Comparison of ENCODE assay signal across 8 cellular contexts in genomic region chr7:26686448-26686981, GRCh38.
DNase-seq lines count a peak whose midpoint lies in the region; ATAC-seq and TF ChIP-seq lines count a peak whose summit lies in the region.

No MANE protein-coding gene starts in this region.

- no peak overlapping the region; the same call in 1 of the 2 replicates for H2AK5ac ChIP-seq in IMR-90 (ENCODE audit: low read depth, low read length)

- ATAC-seq in IMR-90 (ENCODE audit: low read depth) (peak; percentile 81), naive B cell (ENCODE audit: low read depth in 2 of 2) (no peak), GM21390 (IDR thresholded peaks at IDR 0.05; ENCODE audit: unreplicated experiment) (no peak)

- H3K56ac ChIP-seq in IMR-90 (ENCODE audit: extremely low read depth, insufficient read depth, low read length): no peak overlapping the region; the same call in 1 of the 2 replicates

- peaks cover 8% of the 10 kb centered on the region for H3K4me1 ChIP-seq in IMR-90 (ENCODE audit: control insufficient read depth, insufficient read depth, low read length)

- H2AFZ ChIP-seq in IMR-90 (replicated peaks; ENCODE audit: low read length, poor library complexity): peak overlapping the region; percentile 71

- TF ChIP-seq CTCF in Calu3 (IDR thresholded peaks at IDR 0.05; ENCODE audit: unreplicated experiment): peak; percentile 74
- peak; percentile 64 for TF ChIP-seq CTCF in IMR-90 (conservative IDR thresholded peaks at IDR 0.05; ENCODE audit: low read depth, low read length)
- TF ChIP-seq CTCF in dorsolateral prefrontal cortex (IDR thresholded peaks at IDR 0.05 in 54 of 56, conservative IDR thresholded peaks at IDR 0.05 in 2 of 56; ENCODE audit: low read depth in 1 of 56, partially characterized antibody in 56 of 56): peak; percentile 57 to 84 (median 76)

- H3K4me3 Mint-ChIP-seq in Calu3 (ENCODE audit: low read depth, unreplicated experiment): no peak overlapping the region
- no peak overlapping the region for H3K4me3 Mint-ChIP-seq in naive B cell

- dilution Hi-C loops in IMR-90 (cut with HindIII; ENCODE audit: low sequenced_read_pairs, unreplicated experiment): no loop called here

- no peak overlapping the region; the same call in 2 of the 3 replicates for H2BK15ac ChIP-seq in IMR-90 (ENCODE audit: low read depth, low read length)

- peak; percentile 61 for TF ChIP-seq RAD21 in IMR-90 (IDR thresholded peaks at IDR 0.05; ENCODE audit: low read length)

- H3K4me2 ChIP-seq in IMR-90 (ENCODE audit: low read depth, low read length): peak overlapping the region; percentile 25; the same call in 1 of the 2 replicates

- peak overlapping the region; percentile 80 for H3K4ac ChIP-seq in IMR-90 (ENCODE audit: low read depth, low read length)

- no peak overlapping the region; the same call in 1 of the 2 replicates for H3K9ac ChIP-seq in IMR-90 (ENCODE audit: low read depth, low read length)

- H3K9me3 ChIP-seq in IMR-90 (ENCODE audit: control insufficient read depth, insufficient read depth, low read length): no peaks in the 10 kb centered on the region

- no peaks in the 10 kb centered on the region for H3K9me1 ChIP-seq in IMR-90 (ENCODE audit: insufficient read depth, low read length)

- peak overlapping the region; percentile 84 for H2BK120ac ChIP-seq in IMR-90 (ENCODE audit: low read depth, low read length)

- H3K27me3 ChIP-seq in IMR-90 (ENCODE audit: control insufficient read depth, insufficient read depth, low read length): no peaks in the 10 kb centered on the region
- H3K27me3 ChIP-seq in dorsolateral prefrontal cortex: peaks cover 0 to 23% (median 0%) of the 10 kb centered on the region in 45 donors

- H2BK5ac ChIP-seq in IMR-90 (ENCODE audit: low read depth, low read length, poor library complexity, severe bottlenecking): peak overlapping the region; percentile 38

- CTCF ChIA-PET in Calu3 (lab: Charles Lee) (interaction anchor here (0.7 to 2.0 kb wide), 7 partner anchors 9 to 1298 kb away, joined by 3 to 13 read pairs (median 5); no protein-coding TSS in a partner anchor), IMR-90 (lab: Yijun Ruan, JAX) (interaction anchor here (0.6 to 1.4 kb wide), 9 partner anchors 17 to 475 kb away, joined by 3 to 5 read pairs (median 3); partner anchors contain the start of gene HOXA5)

- peak overlapping the region; percentile 70 for H2BK20ac ChIP-seq in IMR-90 (ENCODE audit: low read depth, low read length)

- H3K14ac ChIP-seq in IMR-90 (replicated peaks; ENCODE audit: low read depth, low read length): no peak overlapping the region

- H3K9me3 Mint-ChIP-seq in Calu3 (ENCODE audit: low read depth, unreplicated experiment) (no peaks in the 10 kb centered on the region), naive B cell (no peaks in the 10 kb centered on the region)

- POLR2A ChIA-PET in IMR-90 (lab: Charles Lee; ENCODE audit: unreplicated experiment): no interaction called here

- TF ChIP-seq POLR2A in IMR-90 (IDR thresholded peaks at IDR 0.05; ENCODE audit: low read depth, low read length): no peak

- no peaks in the 10 kb centered on the region for H4K20me1 ChIP-seq in IMR-90 (ENCODE audit: insufficient read depth, low read length)

- peak overlapping the region; percentile 3 for H2AK9ac ChIP-seq in IMR-90 (replicated peaks; ENCODE audit: low read depth, low read length, poor library complexity)

- H3K27ac Mint-ChIP-seq in Calu3 (ENCODE audit: unreplicated experiment): no peak overlapping the region
- peak overlapping the region in 1 of 6 donors; percentile 57 for H3K27ac Mint-ChIP-seq in naive B cell

- no peaks in the 10 kb centered on the region for H3K36me3 ChIP-seq in IMR-90 (ENCODE audit: control insufficient read depth, insufficient read depth, low read length)

- H3K4me3 ChIP-seq in IMR-90 (ENCODE audit: insufficient read depth, low read depth, low read length) (no peak overlapping the region), dorsolateral prefrontal cortex (no peak overlapping the region)

- H4K8ac ChIP-seq in IMR-90 (ENCODE audit: low read depth in 2 of 2, low read length in 2 of 2): peak overlapping the region in 1 of 2 experiments; percentile 79; a peak in 2 of 4 replicates

- H3K36me3 Mint-ChIP-seq in Calu3 (ENCODE audit: insufficient read depth, unreplicated experiment): no peaks in the 10 kb centered on the region
- H3K36me3 Mint-ChIP-seq in naive B cell: no peaks in the 10 kb centered on the region

- peak overlapping the region; percentile 67; the same call in 1 of the 2 replicates for H4K91ac ChIP-seq in IMR-90 (ENCODE audit: insufficient read depth, low read depth, low read length)

- DNase-seq in Calu3 (peak; percentile 11), IMR-90 (peak; percentile 92), OCI-M1 (lab: John Stamatoyannopoulos, UW) (peak; percentile 77), dorsolateral prefrontal cortex (no peak), naive B cell (peak; percentile 27)
- no peak for DNase-seq in activated T-cell treated with anti-CD3 and anti-CD28 coated beads, Interleukin-2, amount 50 U/mL, for 48 hours
- DNase-seq in NK-92 treated with Interleukin-12 subunit alpha and Interleukin-12 subunit beta, amount 100 ng/mL, for 24 hours (lab: John Stamatoyannopoulos, UW): no peak

- H3K18ac ChIP-seq in IMR-90 (ENCODE audit: low read depth, low read length): peak overlapping the region; percentile 37; the same call in 1 of the 2 replicates

- WGBS in IMR-90 (ENCODE audit: extremely low coverage in 2 of 2, insufficient read length in 1 of 2), 2 experiments: no CpG with 5 or more reads among the region's 2 CpGs

- in situ Hi-C loops in IMR-90 (cut with MboI; ENCODE audit: low sequenced_read_pairs): no loop called here

- H3K4me1 Mint-ChIP-seq in Calu3 (ENCODE audit: low read depth, unreplicated experiment): no peaks in the 10 kb centered on the region
- peaks cover 23 to 27% (median 25%) of the 10 kb centered on the region in 3 donors for H3K4me1 Mint-ChIP-seq in naive B cell

- no peaks in the 10 kb centered on the region for H3K27me3 Mint-ChIP-seq in Calu3 (ENCODE audit: unreplicated experiment)
- no peaks in the 10 kb centered on the region for H3K27me3 Mint-ChIP-seq in naive B cell

- H3K79me1 ChIP-seq in IMR-90 (ENCODE audit: low read depth in 1 of 2, low read length in 2 of 2): no peaks in the 10 kb centered on the region

- peak overlapping the region; percentile 72; the same call in 1 of the 2 replicates for H3K23ac ChIP-seq in IMR-90 (ENCODE audit: low read depth, low read length)

- H4K5ac ChIP-seq in IMR-90 (ENCODE audit: low read depth, low read length): peak overlapping the region; percentile 66; the same call in 1 of the 2 replicates

- no TSS peak for BruUV-seq in Calu3 (replicated peaks; lab: Mats Ljungman, UMichigan)
- BruUV-seq in IMR-90 (replicated peaks; lab: Mats Ljungman, UMichigan): no TSS peak

- H3K27ac ChIP-seq in IMR-90 (ENCODE audit: insufficient read depth, low read length): peak overlapping the region; percentile 22; the same call in 1 of the 2 replicates
- H3K27ac ChIP-seq in dorsolateral prefrontal cortex: no peak overlapping the region

- intact Hi-C loops in Calu3 (cut with micrococcal nuclease; ENCODE audit: unreplicated experiment): loop anchor here (1.0 kb wide), 1 partner anchor 475 kb away; no protein-coding TSS in a partner anchor
- intact Hi-C loops in IMR-90 (cut with micrococcal nuclease): loop anchor here (1.0 to 2.0 kb wide), 3 partner anchors 170 to 457 kb away; partner anchors contain the start of gene HOXA5
- intact Hi-C loops in dorsolateral prefrontal cortex (cut with DNase I): loop anchor here in 1 of 2 donors (2.0 kb wide), 1 partner anchor 474 kb away; no protein-coding TSS in a partner anchor

TF ChIP-seq in IMR-90, 13 proteins besides CTCF, POLR2A, EP300 and RAD21:
- 0 out of 2 replicates have a peak, but pooled peaks have one; percentile 19 for TF ChIP-seq CEBPB (IDR thresholded peaks at IDR 0.05; ENCODE audit: low read depth, low read length)
- TF ChIP-seq SMC3 (IDR thresholded peaks at IDR 0.05; ENCODE audit: low read depth, low read length): peak; percentile 53; the same call in 1 of the 2 replicates
- TF ChIP-seq BHLHE40 (IDR thresholded peaks at IDR 0.05; ENCODE audit: low read depth, low read length): peak; percentile 32; the same call in 1 of the 2 replicates
- TF ChIP-seq NFE2L2 (IDR thresholded peaks at IDR 0.05; ENCODE audit: low read depth, low read length): no peak

Comparison
In these comparisons a context has a peak if more than half of its experiments do, and no peak if none do; other contexts are left out.
1. DNase-seq: peak in Calu3 (single experiment), IMR-90 (single experiment), OCI-M1 (single experiment) and naive B cell (single experiment); none in dorsolateral prefrontal cortex (0 of 10), activated T-cell treated with anti-CD3 and anti-CD28 coated beads, Interleukin-2, amount 50 U/mL, for 48 hours (0 of 2) and NK-92 treated with Interleukin-12 subunit alpha and Interleukin-12 subunit beta, amount 100 ng/mL, for 24 hours (single experiment).
2. Peak in every context shown above with its lines, with median percentiles within 50 percentile points of each other: CTCF ChIP-seq.